Comparison of ENCODE assay signal across 8 cellular contexts in the genomic region with DNA sequence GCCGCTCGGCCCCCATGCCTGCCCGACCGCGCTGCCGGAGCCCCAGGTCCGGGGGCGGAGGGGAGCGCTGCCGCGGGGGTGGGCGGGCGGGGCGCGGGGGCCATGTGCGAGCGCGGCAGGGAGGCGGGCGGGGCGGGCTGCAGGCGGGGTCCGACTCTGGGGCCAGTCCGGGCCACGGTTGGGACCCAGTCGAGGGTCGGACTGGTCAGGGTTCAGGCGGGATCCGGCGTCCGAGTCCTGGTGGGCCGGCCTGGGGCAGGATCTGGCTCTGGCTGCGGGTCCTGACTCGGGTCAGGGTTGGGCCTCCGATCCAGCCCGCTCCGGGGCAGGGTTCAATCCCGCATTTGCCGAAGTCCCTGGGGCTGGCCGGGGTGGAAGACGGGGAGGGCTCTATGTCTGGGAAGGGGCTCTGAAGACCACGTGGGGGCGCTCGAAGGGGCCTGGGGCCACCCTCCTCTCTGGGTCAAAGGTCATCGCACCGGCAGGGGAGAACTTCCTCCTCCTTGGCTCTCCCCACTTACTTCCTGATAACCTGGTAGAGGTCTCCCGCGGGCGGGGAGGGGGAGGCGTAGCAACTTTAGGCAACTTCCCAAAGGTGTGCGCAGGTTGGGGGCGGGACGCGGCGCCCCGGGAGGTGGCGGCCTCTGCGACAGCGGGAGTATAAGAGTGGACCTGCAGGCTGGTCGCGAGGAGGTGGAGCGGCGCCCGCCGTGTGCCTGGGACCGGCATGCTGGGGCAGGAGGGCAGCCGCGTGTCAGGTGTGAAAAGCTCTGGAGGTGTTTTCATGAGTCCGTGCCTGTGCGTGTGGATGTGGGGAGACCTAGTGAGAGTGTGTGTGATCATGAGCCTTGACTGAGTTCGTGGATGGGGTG. TPM values are rescaled to one million over a fixed set of nuclear protein-coding genes. Genes with fewer than 3 reads are reported as not detected.
DNase-seq lines count a peak whose midpoint lies in the region; ATAC-seq and TF ChIP-seq lines count a peak whose summit lies in the region.

No MANE protein-coding gene starts in this region.

- H3K4me1 ChIP-seq in Panc1 (ENCODE audit: control insufficient read depth, insufficient read depth, low read length): peaks cover 13% of the 10 kb centered on the region
- peaks cover under 1 to 25% of the 10 kb centered on the region in 2 donors for H3K4me1 ChIP-seq in thoracic aorta (ENCODE audit: control insufficient read depth in 1 of 2, low read depth in 2 of 2)

- H3K27ac Mint-ChIP-seq in activated T-helper 1 cell treated with anti-CD3 and anti-CD28 coated beads, Interleukin-12 subunit alpha, Interleukin-12 subunit beta, Interleukin-2, Interleukin-4 antibody, amounts not matched to agents 30 ng/mL and 10 ng/mL and 1 ng/mL, durations not matched to agents 14 hours and 24 hours and 36 hours: peak overlapping the region; percentile 84

- no peaks in the 10 kb centered on the region for H3K27me3 ChIP-seq in Panc1 (ENCODE audit: control insufficient read depth, insufficient read depth, low read length)
- H3K27me3 ChIP-seq in thoracic aorta (replicated peaks; ENCODE audit: insufficient read depth): no peaks in the 10 kb centered on the region

- CTCF ChIA-PET in Panc1 (lab: Charles Lee): interaction anchor here (0.5 to 2.3 kb wide), 2 partner anchors 49 to 616 kb away, joined by 3 to 25 read pairs; no protein-coding TSS in a partner anchor

- H3K9me3 ChIP-seq in Panc1 (ENCODE audit: control insufficient read depth, insufficient read depth, low read depth, low read length) (no peaks in the 10 kb centered on the region), thoracic aorta (no peaks in the 10 kb centered on the region)

- intact Hi-C loops in Panc1 (cut with micrococcal nuclease; ENCODE audit: unreplicated experiment): loop anchor here (10.0 kb wide), 1 partner anchor 61 kb away; a partner anchor contains a TSS
- intact Hi-C loops in activated T-helper 1 cell treated with anti-CD3 and anti-CD28 coated beads, Interleukin-12 subunit alpha, Interleukin-12 subunit beta, Interleukin-2, Interleukin-4 antibody, amounts not matched to agents 30 ng/mL and 10 ng/mL and 1 ng/mL, durations not matched to agents 14 hours and 24 hours and 36 hours (cut with micrococcal nuclease): loop anchor here (1.0 to 2.0 kb wide), 12 partner anchors 11 to 468 kb away; a partner anchor contains a TSS

- peaks cover 12% of the 10 kb centered on the region for H3K4me1 Mint-ChIP-seq in activated T-helper 1 cell treated with anti-CD3 and anti-CD28 coated beads, Interleukin-12 subunit alpha, Interleukin-12 subunit beta, Interleukin-2, Interleukin-4 antibody, amounts not matched to agents 30 ng/mL and 10 ng/mL and 1 ng/mL, durations not matched to agents 14 hours and 24 hours and 36 hours (ENCODE audit: low read depth)

- H3K36me3 ChIP-seq in Panc1 (ENCODE audit: control insufficient read depth, insufficient read depth, low read length) (no peaks in the 10 kb centered on the region), thoracic aorta (no peaks in the 10 kb centered on the region)

- H3K9me3 Mint-ChIP-seq in activated T-helper 1 cell treated with anti-CD3 and anti-CD28 coated beads, Interleukin-12 subunit alpha, Interleukin-12 subunit beta, Interleukin-2, Interleukin-4 antibody, amounts not matched to agents 30 ng/mL and 10 ng/mL and 1 ng/mL, durations not matched to agents 14 hours and 24 hours and 36 hours: no peaks in the 10 kb centered on the region

- TSS peak; percentile 77 for BruUV-seq in Panc1 (replicated peaks; lab: Mats Ljungman, UMichigan)

- peak; percentile 19 for ATAC-seq in GM18867 (IDR thresholded peaks at IDR 0.05; ENCODE audit: unreplicated experiment)
- peak; percentile 26 for ATAC-seq in HG03354 (IDR thresholded peaks at IDR 0.05; ENCODE audit: poor library complexity, severe bottlenecking, unreplicated experiment)
- ATAC-seq in Panc1: peak; percentile 39
- peak; percentile 1 for ATAC-seq in thoracic aorta (ENCODE audit: insufficient number of reproducible peaks, low FRiP score, low read depth)

- peaks cover 7% of the 10 kb centered on the region for H3K27me3 Mint-ChIP-seq in activated T-helper 1 cell treated with anti-CD3 and anti-CD28 coated beads, Interleukin-12 subunit alpha, Interleukin-12 subunit beta, Interleukin-2, Interleukin-4 antibody, amounts not matched to agents 30 ng/mL and 10 ng/mL and 1 ng/mL, durations not matched to agents 14 hours and 24 hours and 36 hours (ENCODE audit: insufficient read depth)

- peak; percentile 86 for TF ChIP-seq CTCF in Panc1 (IDR thresholded peaks at IDR 0.05)
- peak; percentile 26 for TF ChIP-seq CTCF in fibroblast of villous mesenchyme (IDR thresholded peaks at IDR 0.05; ENCODE audit: insufficient read depth, low read depth, low read length)
- TF ChIP-seq CTCF in thoracic aorta (IDR thresholded peaks at IDR 0.05): no peak

- DNase-seq in ACHN (peak; percentile 53), Panc1 (ENCODE audit: low read depth, low spot score) (no peak), fibroblast of villous mesenchyme (ENCODE audit: low read depth) (peak; percentile 51), nucleus accumbens (lab: John Stamatoyannopoulos, UW) (peak in 41 of 56 donors; percentile 18 to 83 (median 60)), thoracic aorta (ENCODE audit: low spot score) (no peak)
- DNase-seq in activated T-helper 1 cell treated with anti-CD3 and anti-CD28 coated beads, Interleukin-12 subunit alpha, Interleukin-12 subunit beta, Interleukin-2, Interleukin-4 antibody, amounts not matched to agents 30 ng/mL and 10 ng/mL and 1 ng/mL, durations not matched to agents 14 hours and 24 hours and 36 hours (ENCODE audit: low spot score): peak; percentile 69

- peak overlapping the region; percentile 92 for H3K4me3 Mint-ChIP-seq in activated T-helper 1 cell treated with anti-CD3 and anti-CD28 coated beads, Interleukin-12 subunit alpha, Interleukin-12 subunit beta, Interleukin-2, Interleukin-4 antibody, amounts not matched to agents 30 ng/mL and 10 ng/mL and 1 ng/mL, durations not matched to agents 14 hours and 24 hours and 36 hours

- H3K36me3 Mint-ChIP-seq in activated T-helper 1 cell treated with anti-CD3 and anti-CD28 coated beads, Interleukin-12 subunit alpha, Interleukin-12 subunit beta, Interleukin-2, Interleukin-4 antibody, amounts not matched to agents 30 ng/mL and 10 ng/mL and 1 ng/mL, durations not matched to agents 14 hours and 24 hours and 36 hours (ENCODE audit: low read depth): peaks cover 8% of the 10 kb centered on the region

- H3K4me3 ChIP-seq in Panc1 (ENCODE audit: low read depth in 2 of 2, low read length in 2 of 2) (peak overlapping the region; percentile 72 to 80), fibroblast of villous mesenchyme (ENCODE audit: low read depth, low read length) (peak overlapping the region; percentile 77), thoracic aorta (peak overlapping the region; percentile 92)

- POLR2A ChIA-PET in Panc1 (lab: Charles Lee): interaction anchor here (0.6 to 1.1 kb wide), 5 partner anchors 11 to 1474 kb away, joined by 3 to 8 read pairs (median 4); a partner anchor contains a TSS

- in situ Hi-C loops in ACHN (cut with HindIII; ENCODE audit: low pct_ligation_motif_present, low pct_unique_long_range_greater_than_20kb, low sequenced_read_pairs) (no loop called here), Panc1 (cut with HindIII; ENCODE audit: low pct_unique_long_range_greater_than_20kb, low sequenced_read_pairs) (no loop called here)

- H3K27ac ChIP-seq in Panc1 (ENCODE audit: low read length): peak overlapping the region; percentile 77
- peak overlapping the region; percentile 50 to 66 for H3K27ac ChIP-seq in thoracic aorta

RNA-seq across cellular contexts. Expression of a gene that starts 0.6 kb away (rescaled TPM):
- total RNA-seq in Panc1 (2021; ENCODE audit: unreplicated experiment) (81.6 TPM), fibroblast of villous mesenchyme (19.3 and 23.3 TPM in 2 replicates), thoracic aorta (10 to 100 TPM; 33.4 to 46.0 TPM)
- polyA plus RNA-seq in Panc1 (2012; ENCODE audit: insufficient read length): 60.2 TPM
- 64.4 and 67.3 TPM in 2 replicates for total RNA-seq in activated T-helper 1 cell treated with anti-CD3 and anti-CD28 coated beads, Interleukin-12 subunit alpha, Interleukin-12 subunit beta, Interleukin-2, Interleukin-4 antibody, amounts not matched to agents 30 ng/mL and 10 ng/mL and 1 ng/mL, durations not matched to agents 14 hours and 24 hours and 36 hours

RNA-seq across cellular contexts. Expression of a gene that starts 5.8 kb away (rescaled TPM):
- total RNA-seq in Panc1 (2021; ENCODE audit: unreplicated experiment): 0.64 TPM
- 3.0 TPM for polyA plus RNA-seq in Panc1 (2012; ENCODE audit: insufficient read length)
- 0.47 TPM in 1 of 2 replicates, not detected in the other for total RNA-seq in activated T-helper 1 cell treated with anti-CD3 and anti-CD28 coated beads, Interleukin-12 subunit alpha, Interleukin-12 subunit beta, Interleukin-2, Interleukin-4 antibody, amounts not matched to agents 30 ng/mL and 10 ng/mL and 1 ng/mL, durations not matched to agents 14 hours and 24 hours and 36 hours
- 0.32 TPM in 1 of 2 replicates, not detected in the other for total RNA-seq in fibroblast of villous mesenchyme
- not detected for total RNA-seq in thoracic aorta

RNA-seq across cellular contexts. Expression of a gene that starts 11.4 kb away (rescaled TPM):
- 341 TPM for total RNA-seq in Panc1 (2021; ENCODE audit: unreplicated experiment)
- polyA plus RNA-seq in Panc1 (2012; ENCODE audit: insufficient read length): 654 TPM
- total RNA-seq in activated T-helper 1 cell treated with anti-CD3 and anti-CD28 coated beads, Interleukin-12 subunit alpha, Interleukin-12 subunit beta, Interleukin-2, Interleukin-4 antibody, amounts not matched to agents 30 ng/mL and 10 ng/mL and 1 ng/mL, durations not matched to agents 14 hours and 24 hours and 36 hours: 307 and 312 TPM in 2 replicates
- total RNA-seq in fibroblast of villous mesenchyme: 144 and 155 TPM in 2 replicates
- total RNA-seq in thoracic aorta: 100 to 1,000 TPM; 157 to 218 TPM

RNA-seq across cellular contexts. Expression of a gene that starts 12.0 kb away (rescaled TPM):
- total RNA-seq in Panc1 (2021; ENCODE audit: unreplicated experiment) (492 TPM), fibroblast of villous mesenchyme (211 and 230 TPM in 2 replicates), thoracic aorta (100 to 1,000 TPM in 1 of 2 donors, 10 to 100 TPM in 1; 91.1 to 136 TPM)
- polyA plus RNA-seq in Panc1 (2012; ENCODE audit: insufficient read length): 1,326 TPM
- total RNA-seq in activated T-helper 1 cell treated with anti-CD3 and anti-CD28 coated beads, Interleukin-12 subunit alpha, Interleukin-12 subunit beta, Interleukin-2, Interleukin-4 antibody, amounts not matched to agents 30 ng/mL and 10 ng/mL and 1 ng/mL, durations not matched to agents 14 hours and 24 hours and 36 hours: 89.0 and 100 TPM in 2 replicates

RNA-seq across cellular contexts. Expression of a gene that starts 14.8 kb away (rescaled TPM):
- total RNA-seq in Panc1 (2021; ENCODE audit: unreplicated experiment): 1.1 TPM
- 1.3 TPM for polyA plus RNA-seq in Panc1 (2012; ENCODE audit: insufficient read length)
- total RNA-seq in activated T-helper 1 cell treated with anti-CD3 and anti-CD28 coated beads, Interleukin-12 subunit alpha, Interleukin-12 subunit beta, Interleukin-2, Interleukin-4 antibody, amounts not matched to agents 30 ng/mL and 10 ng/mL and 1 ng/mL, durations not matched to agents 14 hours and 24 hours and 36 hours: 0.16 and 0.29 TPM in 2 replicates
- under 0.01 TPM in 1 of 2 replicates, not detected in the other for total RNA-seq in fibroblast of villous mesenchyme
- not detected for total RNA-seq in thoracic aorta

Comparison
In these comparisons a context has a peak if more than half of its experiments do, and no peak if none do; other contexts are left out.
1. DNase-seq: peak in ACHN (single experiment), activated T-helper 1 cell treated with anti-CD3 and anti-CD28 coated beads, Interleukin-12 subunit alpha, Interleukin-12 subunit beta, Interleukin-2, Interleukin-4 antibody, amounts not matched to agents 30 ng/mL and 10 ng/mL and 1 ng/mL, durations not matched to agents 14 hours and 24 hours and 36 hours (single experiment), fibroblast of villous mesenchyme (single experiment) and nucleus accumbens (41 of 56); none in Panc1 (single experiment) and thoracic aorta (single experiment).
2. Peak in every context shown above with its lines, with median percentiles within 50 percentile points of each other: ATAC-seq and H3K4me3 ChIP-seq.